1 cellular context compared by ENCODE assay signal in the genomic region with DNA sequence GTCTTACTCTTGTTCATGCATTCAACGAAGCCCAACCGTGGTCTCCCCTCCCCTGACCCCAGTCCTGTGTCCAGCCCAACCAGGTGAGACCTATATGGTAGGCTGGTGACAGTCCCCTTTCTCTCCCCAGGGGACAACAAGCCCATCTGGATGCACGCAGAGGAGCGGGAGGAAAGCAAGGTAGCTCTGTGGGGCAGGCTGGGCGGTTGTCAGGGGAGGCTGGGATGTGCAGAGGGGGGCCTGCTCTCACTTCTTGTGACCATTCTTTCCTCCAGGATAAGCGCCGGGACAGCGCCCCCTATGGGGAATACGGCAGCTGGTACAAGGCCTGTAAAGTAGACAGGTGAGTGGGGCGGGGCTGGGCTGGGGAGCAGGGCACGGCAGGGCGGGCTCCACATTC.
TF ChIP-seq lines count a peak whose summit lies in the region.

No MANE protein-coding gene starts in this region.

TF ChIP-seq in endothelial cell of umbilical vein, 7 proteins besides CTCF, POLR2A, EP300 and RAD21 (continued from another document):
- TF ChIP-seq JUN (IDR thresholded peaks at IDR 0.05; ENCODE audit: borderline replicate concordance, insufficient read depth, insufficient read length, low read depth), result no peak
- no peak for TF ChIP-seq FOS (IDR thresholded peaks at IDR 0.05; ENCODE audit: borderline replicate concordance, insufficient read depth, low read length)
- TF ChIP-seq GATA2 (IDR thresholded peaks at IDR 0.05; ENCODE audit: insufficient read depth, insufficient read length, low read depth, low read length), result no peak
- TF ChIP-seq EZH2 (IDR thresholded peaks at IDR 0.05; ENCODE audit: borderline replicate concordance, low read depth, low read length, severe bottlenecking), result no peak
